ENCODE assay signal across 18 cellular contexts in genomic region chr12:8564656-8565055, GRCh38. TPM values are rescaled to one million over a fixed set of nuclear protein-coding genes. Genes with fewer than 3 reads are reported as not detected.
DNase-seq lines count a peak whose midpoint lies in the region; ATAC-seq and TF ChIP-seq lines count a peak whose summit lies in the region.
"Had no signal": no experiment of that assay in that cellular context is flagged by ENCODE, and none has a peak within 500 bp of the region (broad histone marks: within the 10 kb centered on the region; RNA-seq: fewer than 3 reads in every experiment).

No MANE protein-coding gene starts in this region.

- peaks cover 22% of the 10 kb centered on the region for H3K36me3 Mint-ChIP-seq in GM23338 (ENCODE audit: low read depth)

- no peaks in the 10 kb centered on the region for H3K9me2 ChIP-seq in GM23338 (ENCODE audit: insufficient read depth)
- H3K9me2 ChIP-seq in Karpas-422 (replicated peaks; ENCODE audit: insufficient read depth, low read length): no peaks in the 10 kb centered on the region

- H2BK120ac ChIP-seq in neuronal stem cell (ENCODE audit: low read depth, low read length): no peak overlapping the region

- no peak overlapping the region for H2BK15ac ChIP-seq in neuronal stem cell (ENCODE audit: low read length)

- peak overlapping the region; percentile 36 for H3K9ac ChIP-seq in neuronal stem cell (ENCODE audit: low read depth, low read length, poor library complexity)
- H3K9ac ChIP-seq in Karpas-422 (ENCODE audit: low read length): no peak overlapping the region

- H4K91ac ChIP-seq in neuronal stem cell (ENCODE audit: low read depth, low read length, poor library complexity): no peak overlapping the region

- H3K27me3 ChIP-seq in GM23338 (ENCODE audit: insufficient read depth) (no peaks in the 10 kb centered on the region), neuronal stem cell (ENCODE audit: control insufficient read depth in 3 of 3, insufficient read depth in 3 of 3, low read depth in 1 of 3, low read length in 3 of 3) (no peaks in the 10 kb centered on the region), Karpas-422 (ENCODE audit: low read length) (no peaks in the 10 kb centered on the region), MG63 (no peaks in the 10 kb centered on the region)
- H3K27me3 ChIP-seq: SJSA1 had no signal

- TF ChIP-seq CTCF in GM23338 (conservative IDR thresholded peaks at IDR 0.05; ENCODE audit: low read depth in 2 of 2) (no peak), epithelial cell of esophagus (IDR thresholded peaks at IDR 0.05; ENCODE audit: insufficient read depth, low read depth, low read length, missing control alignments) (no peak)

- no CpG with 5 or more reads among the region's 22 CpGs for WGBS in neuronal stem cell (ENCODE audit: extremely low coverage in 2 of 2, insufficient read length in 2 of 2, insufficient replicate concordance in 1 of 2), 2 donors

- H3K14ac ChIP-seq in neuronal stem cell (ENCODE audit: low read length): no peak overlapping the region

- no peak overlapping the region for H4K8ac ChIP-seq in neuronal stem cell (ENCODE audit: low read depth, low read length)

- H3K27ac ChIP-seq in GM23338 (ENCODE audit: low read depth): no peak overlapping the region
- H3K27ac ChIP-seq in neuronal stem cell (replicated peaks; ENCODE audit: low read length): no peak overlapping the region
- H3K27ac ChIP-seq in Karpas-422 (ENCODE audit: low read length): no peak overlapping the region
- H3K27ac ChIP-seq: PC-9, SJSA1 had no signal

- H2AFZ ChIP-seq in GM23338 (no peak overlapping the region), neuronal stem cell (ENCODE audit: low read length) (no peak overlapping the region), Karpas-422 (ENCODE audit: low read length) (no peak overlapping the region)
- H2AFZ ChIP-seq: PC-9 had no signal

- H3K79me2 ChIP-seq in GM23338 (replicated peaks; ENCODE audit: insufficient read depth) (no peaks in the 10 kb centered on the region), Karpas-422 (ENCODE audit: low read length) (no peaks in the 10 kb centered on the region)

- peaks cover 28% of the 10 kb centered on the region for H3K4me1 Mint-ChIP-seq in GM23338

- H3K9me3 ChIP-seq in neuronal stem cell (replicated peaks in 1 of 2; ENCODE audit: control insufficient read depth in 2 of 2, insufficient read depth in 1 of 2, low read depth in 1 of 2, low read length in 2 of 2): peaks cover 0 to 10% of the 10 kb centered on the region in 2 donors
- H3K9me3 ChIP-seq in Karpas-422 (ENCODE audit: low read length): peaks cover 16% of the 10 kb centered on the region
- H3K9me3 ChIP-seq in MG63: no peaks in the 10 kb centered on the region
- H3K9me3 ChIP-seq: SJSA1 had no signal

- H3K18ac ChIP-seq in neuronal stem cell (ENCODE audit: low read length): no peak overlapping the region

- H3K23ac ChIP-seq in neuronal stem cell (ENCODE audit: low read depth, low read length, poor library complexity): no peak overlapping the region

- DNase-seq in Ammon's horn (ENCODE audit: low spot score): peak; percentile 6
- peak; percentile 86 for DNase-seq in GM23338 (ENCODE audit: low spot score)
- DNase-seq in epithelial cell of esophagus (ENCODE audit: low read depth): peak; percentile 27
- DNase-seq in neuronal stem cell (ENCODE audit: low spot score): no peak
- no peak for DNase-seq in HK-2 (ENCODE audit: unreplicated experiment)
- DNase-seq in Karpas-422: no peak
- no peak for DNase-seq in MG63
- DNase-seq in stimulated activated CD4-positive, alpha-beta T cell treated with anti-CD3 and anti-CD28 coated beads, Interleukin-15, amount 100 ng/mL, for 24 hours: no peak
- DNase-seq: COR-L47, KG1, NCI-H1092 treated with DMSO at 0.1 percent for 48 hours, NCI-H2107, NCI-H446 treated with DMSO at 0.1 percent for 48 hours, NCI-H82, PC-9 had no signal

- H3K27ac Mint-ChIP-seq in GM23338: no peak overlapping the region

- no peak overlapping the region for H3K4ac ChIP-seq in neuronal stem cell (ENCODE audit: low read length)

- no peaks in the 10 kb centered on the region for H3K27me3 Mint-ChIP-seq in GM23338 (ENCODE audit: insufficient read depth, low read depth, poor library complexity)

- H2BK12ac ChIP-seq in neuronal stem cell (ENCODE audit: low read length): no peak overlapping the region

- H3K4me1 ChIP-seq in GM23338 (ENCODE audit: insufficient read depth) (peaks cover 29% of the 10 kb centered on the region), neuronal stem cell (ENCODE audit: control insufficient read depth in 2 of 2, insufficient read depth in 1 of 2, low read depth in 1 of 2, low read length in 2 of 2) (no peaks in the 10 kb centered on the region), Karpas-422 (ENCODE audit: low read length) (peaks cover 3% of the 10 kb centered on the region; the same call in 1 of the 2 replicates)
- H3K4me1 ChIP-seq: SJSA1 had no signal

- H3K9me3 Mint-ChIP-seq in GM23338: peaks cover 30% of the 10 kb centered on the region

- no peak overlapping the region for H2AK5ac ChIP-seq in neuronal stem cell (ENCODE audit: low read depth, low read length)

- H3K4me2 ChIP-seq in GM23338 (peak overlapping the region; percentile 8; the same call in 1 of the 2 replicates), neuronal stem cell (ENCODE audit: insufficient read depth, low read length, poor library complexity, severe bottlenecking) (no peak overlapping the region), Karpas-422 (ENCODE audit: low read depth, low read length, poor library complexity, severe bottlenecking) (no peak overlapping the region)
- H3K4me2 ChIP-seq: PC-9 had no signal

- no peaks in the 10 kb centered on the region for H3F3A ChIP-seq in GM23338 (replicated peaks; ENCODE audit: low read depth)

- peak; percentile 80 for ATAC-seq in GM23338

- H3K4me3 Mint-ChIP-seq in GM23338: no peak overlapping the region

- H3K4me3 ChIP-seq in GM23338 (peak overlapping the region; percentile 39), epithelial cell of esophagus (ENCODE audit: low read length) (no peak overlapping the region), neuronal stem cell (ENCODE audit: low read length in 2 of 2) (no peak overlapping the region), Karpas-422 (ENCODE audit: low read length) (no peak overlapping the region), MG63 (no peak overlapping the region)
- H3K4me3 ChIP-seq: PC-9, SJSA1 had no signal

- H3K36me3 ChIP-seq in GM23338 (ENCODE audit: insufficient read depth) (no peaks in the 10 kb centered on the region), neuronal stem cell (replicated peaks in 1 of 2; ENCODE audit: control insufficient read depth in 2 of 2, insufficient read depth in 2 of 2, low read length in 2 of 2) (no peaks in the 10 kb centered on the region), Karpas-422 (ENCODE audit: insufficient read depth, low read length) (no peaks in the 10 kb centered on the region; the same call in 1 of the 2 replicates), MG63 (no peaks in the 10 kb centered on the region)
- H3K36me3 ChIP-seq: SJSA1 had no signal

- H4K20me1 ChIP-seq in GM23338 (replicated peaks; ENCODE audit: insufficient read depth) (no peaks in the 10 kb centered on the region), Karpas-422 (ENCODE audit: insufficient read depth, low read depth, low read length) (no peaks in the 10 kb centered on the region)

- H3K79me1 ChIP-seq in neuronal stem cell (ENCODE audit: low read depth, low read length): no peaks in the 10 kb centered on the region

- H2BK5ac ChIP-seq in neuronal stem cell (ENCODE audit: low read length): no peak overlapping the region

TF ChIP-seq in GM23338, 12 proteins besides CTCF, POLR2A, EP300 and RAD21 (continues in another document):
- no peak for TF ChIP-seq NANOG (IDR thresholded peaks at IDR 0.05; ENCODE audit: borderline replicate concordance)
- no peak for TF ChIP-seq JUNB (IDR thresholded peaks at IDR 0.05; ENCODE audit: unreplicated experiment)
- TF ChIP-seq EZH2phosphoT487 (IDR thresholded peaks at IDR 0.05; ENCODE audit: unreplicated experiment): no peak
- TF ChIP-seq STAT1 (IDR thresholded peaks at IDR 0.05; ENCODE audit: unreplicated experiment): no peak
- no peak for TF ChIP-seq CREB1 (CRISPR knock-in tag; IDR thresholded peaks at IDR 0.05; ENCODE audit: low read depth)
- no peak for TF ChIP-seq ZNF331 (CRISPR knock-in tag; IDR thresholded peaks at IDR 0.05; ENCODE audit: low read depth)
- no peak for TF ChIP-seq POLR2AphosphoS5 (IDR thresholded peaks at IDR 0.05; ENCODE audit: low read depth)

RNA-seq across cellular contexts. Expression of gene CLEC4E, which starts 24.0 kb away (rescaled TPM):
- total RNA-seq in GM23338 (2014; rRNA removed; shearing (Covaris generic)): not detected in 2 replicates
- not detected in 2 replicates for polyA plus RNA-seq in GM23338 (2016; fragmentation: Nextera tagmentation; extraction: Ambion mirVana)
- not detected for polyA plus RNA-seq in neuronal stem cell (2013, experiment 1 of 2)
- not detected for polyA plus RNA-seq in neuronal stem cell (2013, experiment 2 of 2)
- 1.4 TPM in 1 of 2 replicates, not detected in the other for total RNA-seq in Karpas-422 (2014; rRNA removed; shearing (Covaris generic); ENCODE audit: low replicate concordance)
- total RNA-seq in MG63 (2014; rRNA removed; shearing (Covaris generic); ENCODE audit: low replicate concordance): not detected in 2 replicates
- total RNA-seq: A673, M059J, PC-9, SJSA1 had no signal

RNA-seq across cellular contexts. Expression of gene AICDA, which starts 48.0 kb away (rescaled TPM):
- total RNA-seq in GM23338 (2014; rRNA removed; shearing (Covaris generic)): not detected in 2 replicates
- polyA plus RNA-seq in GM23338 (2016; fragmentation: Nextera tagmentation; extraction: Ambion mirVana): 0.31 TPM in 1 of 2 replicates, not detected in the other
- not detected for polyA plus RNA-seq in neuronal stem cell (2013, experiment 1 of 2)
- not detected for polyA plus RNA-seq in neuronal stem cell (2013, experiment 2 of 2)
- total RNA-seq in Karpas-422 (2014; rRNA removed; shearing (Covaris generic); ENCODE audit: low replicate concordance): 2.6 and 6.3 TPM in 2 replicates
- not detected in 2 replicates for total RNA-seq in MG63 (2014; rRNA removed; shearing (Covaris generic); ENCODE audit: low replicate concordance)
- total RNA-seq: A673, M059J, PC-9, SJSA1 had no signal

RNA-seq across cellular contexts. Expression of gene CLEC4D, which starts 51.4 kb away (rescaled TPM):
- total RNA-seq in GM23338 (2014; rRNA removed; shearing (Covaris generic)): 0.90 TPM in 1 of 2 replicates, not detected in the other
- 0.17 and 0.24 TPM in 2 replicates for polyA plus RNA-seq in GM23338 (2016; fragmentation: Nextera tagmentation; extraction: Ambion mirVana)
- 0.17 TPM for polyA plus RNA-seq in neuronal stem cell (2013, experiment 1 of 2)
- polyA plus RNA-seq in neuronal stem cell (2013, experiment 2 of 2): 0.10 TPM
- not detected in 2 replicates for total RNA-seq in Karpas-422 (2014; rRNA removed; shearing (Covaris generic); ENCODE audit: low replicate concordance)
- not detected in 2 replicates for total RNA-seq in MG63 (2014; rRNA removed; shearing (Covaris generic); ENCODE audit: low replicate concordance)
- total RNA-seq: A673, M059J, PC-9, SJSA1 had no signal

Comparison
In these comparisons a context has a peak if more than half of its experiments do, and no peak if none do; other contexts are left out.
1. DNase-seq: peak in Ammon's horn (single experiment), GM23338 (single experiment) and epithelial cell of esophagus (single experiment); none in neuronal stem cell (single experiment), HK-2 (single experiment), Karpas-422 (single experiment), MG63 (single experiment) and stimulated activated CD4-positive, alpha-beta T cell treated with anti-CD3 and anti-CD28 coated beads, Interleukin-15, amount 100 ng/mL, for 24 hours (single experiment).